28 cellular contexts compared by ENCODE assay signal in genomic region chr2:174052639-174052976, GRCh38.
A peak's percentile ranks its signal among the peaks of the same experiment; 100 is the strongest.
DNase-seq lines count a peak whose midpoint lies in the region; ATAC-seq, FAIRE-seq and TF ChIP-seq lines count a peak whose summit lies in the region.
"Had no signal": no experiment of that assay in that cellular context is flagged by ENCODE, and none has a peak within 500 bp of the region (broad histone marks: within the 10 kb centered on the region; RNA-seq: fewer than 3 reads in every experiment).

No MANE protein-coding gene starts in this region.

- H3K27me3 ChIP-seq in HUES48 (ENCODE audit: control insufficient read depth, insufficient read depth, low read length) (no peaks in the 10 kb centered on the region), HAP-1 (ENCODE audit: low read depth) (no peaks in the 10 kb centered on the region)
- H3K27me3 ChIP-seq: body of pancreas, esophagus muscularis mucosa, MG63, upper lobe of left lung had no signal

- H3K27me3 Mint-ChIP-seq in endothelial cell (ENCODE audit: unreplicated experiment) (peaks cover 5% of the 10 kb centered on the region), nephron (ENCODE audit: low read depth) (peaks cover 7% of the 10 kb centered on the region)

- H3K4me3 ChIP-seq in A549 (peak overlapping the region; percentile 46), HUES48 (ENCODE audit: low read depth, low read length) (no peak overlapping the region), HAP-1 (no peak overlapping the region)
- H3K4me3 ChIP-seq: body of pancreas, lung, MG63, prostate gland, upper lobe of left lung had no signal

- H3K4me1 Mint-ChIP-seq in endothelial cell (ENCODE audit: unreplicated experiment) (peaks cover 36% of the 10 kb centered on the region), nephron (peaks cover 31% of the 10 kb centered on the region)
- H3K4me1 Mint-ChIP-seq: activated naive CD8-positive, alpha-beta T cell treated with anti-CD3 and anti-CD28 coated beads, Interleukin-2, amount 10 ng/mL, durations not matched to agents 7 days and 5 days; T-cell had no signal

- no peak for TF ChIP-seq RAD21 in A549 (conservative IDR thresholded peaks at IDR 0.05 in 1 of 2, IDR thresholded peaks at IDR 0.05 in 1 of 2)

- CTCF ChIA-PET in A549 (lab: Yijun Ruan, JAX) = interaction anchor here (1.0 to 1.9 kb wide), 5 partner anchors 14 to 284 kb away, joined by 3 to 7 read pairs (median 5); no protein-coding TSS in a partner anchor

- FAIRE-seq in A549 (lab: Jason Lieb, UNC) = no peak
- FAIRE-seq: kidney had no signal

- no peak overlapping the region for H3K27ac Mint-ChIP-seq in endothelial cell (ENCODE audit: unreplicated experiment)
- peak overlapping the region; percentile 67 to 95 (median 92) for H3K27ac Mint-ChIP-seq in nephron
- H3K27ac Mint-ChIP-seq: activated CD8-positive, alpha-beta T cell treated with anti-CD3 and anti-CD28 coated beads for 36 hours; activated naive CD8-positive, alpha-beta T cell treated with anti-CD3 and anti-CD28 coated beads, Interleukin-2, amount 10 ng/mL, durations not matched to agents 7 days and 5 days; T-cell had no signal

- H3K4me3 Mint-ChIP-seq in endothelial cell (ENCODE audit: unreplicated experiment) (peak overlapping the region; percentile 80), nephron (peak overlapping the region in 2 of 3 experiments; percentile 49 to 75)
- H3K4me3 Mint-ChIP-seq: activated CD8-positive, alpha-beta T cell treated with anti-CD3 and anti-CD28 coated beads for 36 hours; activated naive CD8-positive, alpha-beta T cell treated with anti-CD3 and anti-CD28 coated beads, Interleukin-2, amount 10 ng/mL, durations not matched to agents 7 days and 5 days; T-cell had no signal

- peak overlapping the region; percentile 89 for H3K4me2 ChIP-seq in A549

- H3K9ac ChIP-seq in HUES48 (ENCODE audit: low read depth, low read length) = no peak overlapping the region

- no peak for DNase-seq in A549 (ENCODE audit: low read depth in 1 of 2, low spot score in 1 of 2)
- DNase-seq in endothelial cell (ENCODE audit: low spot score) = no peak
- DNase-seq in NCI-H128 (lab: John Stamatoyannopoulos, UW; ENCODE audit: unreplicated experiment) = no peak
- DNase-seq in DMS114 treated with DMSO at 0.1 percent for 48 hours (lab: John Stamatoyannopoulos, UW; ENCODE audit: unreplicated experiment) = no peak
- DNase-seq in HAP-1 (ENCODE audit: low spot score in 2 of 2) = no peak
- DNase-seq: activated CD4-positive, CD25-positive, alpha-beta regulatory T cell treated with anti-CD3 and anti-CD28 coated beads, Interleukin-2, amount 50 U/mL, for 72 hours; activated CD8-positive, alpha-beta T cell treated with anti-CD3 and anti-CD28 coated beads for 36 hours; activated effector memory CD4-positive, alpha-beta T cell treated with Interleukin-2 at 50 U/mL for 16 hours; activated naive CD8-positive, alpha-beta T cell treated with anti-CD3 and anti-CD28 coated beads, Interleukin-2, amount 10 ng/mL, durations not matched to agents 7 days and 5 days; activated T-cell treated with anti-CD3 and anti-CD28 coated beads for 4 hours; body of pancreas; DMS79 treated with DMSO at 0.1 percent for 48 hours; effector CD8-positive, alpha-beta T cell; H7; kidney; MG63; NCI-H1436; NCI-H446 treated with DMSO at 0.1 percent for 48 hours; SHP77; stimulated activated CD8-positive, alpha-beta memory T cell treated with anti-CD3 and anti-CD28 coated beads, Interleukin-4, amount 100 ng/mL, for 48 hours; T-cell had no signal

- H3K27ac ChIP-seq in A549 (peak overlapping the region; percentile 85 to 93), HUES48 (ENCODE audit: low read depth, low read length) (peak overlapping the region; percentile 46)
- H3K27ac ChIP-seq: body of pancreas, prostate gland, upper lobe of left lung had no signal

- in situ Hi-C loops in HAP-1 (cut with MboI; ENCODE audit: low sequenced_read_pairs) = no loop called here

- H3K4me1 ChIP-seq in A549 = peaks cover 38% of the 10 kb centered on the region
- H3K4me1 ChIP-seq in HUES48 (ENCODE audit: control insufficient read depth, insufficient read depth, low read length) = peaks cover 35% of the 10 kb centered on the region
- peaks cover 8% of the 10 kb centered on the region for H3K4me1 ChIP-seq in HAP-1
- H3K4me1 ChIP-seq: body of pancreas, prostate gland had no signal

- TF ChIP-seq EP300 in A549 (IDR thresholded peaks at IDR 0.05) = no peak

- H3K36me3 ChIP-seq in HUES48 (ENCODE audit: control insufficient read depth, insufficient read depth, low read length) (no peaks in the 10 kb centered on the region), HAP-1 (replicated peaks) (no peaks in the 10 kb centered on the region)
- H3K36me3 ChIP-seq: esophagus muscularis mucosa, MG63, prostate gland, upper lobe of left lung had no signal

- H3K9me3 Mint-ChIP-seq in endothelial cell (ENCODE audit: unreplicated experiment) (no peaks in the 10 kb centered on the region), nephron (peaks cover 4% of the 10 kb centered on the region)
- H3K9me3 Mint-ChIP-seq: activated CD8-positive, alpha-beta T cell treated with anti-CD3 and anti-CD28 coated beads for 36 hours; activated naive CD8-positive, alpha-beta T cell treated with anti-CD3 and anti-CD28 coated beads, Interleukin-2, amount 10 ng/mL, durations not matched to agents 7 days and 5 days; T-cell had no signal

- POLR2A ChIA-PET in A549 (lab: Yijun Ruan, JAX) = interaction anchor here (0.7 to 1.9 kb wide), 7 partner anchors 14 to 282 kb away, joined by 3 to 12 read pairs (median 6); partner anchors contain the start of genes SP3 and SP9

- no peak for TF ChIP-seq CTCF in A549 (IDR thresholded peaks at IDR 0.05)
- TF ChIP-seq CTCF in endothelial cell (IDR thresholded peaks at IDR 0.05; ENCODE audit: unreplicated experiment) = no peak
- no peak for TF ChIP-seq CTCF in nephron (IDR thresholded peaks at IDR 0.05; ENCODE audit: unreplicated experiment in 3 of 3)

- ATAC-seq in A549 (peak in 1 of 2 experiments; percentile 17; a peak in 3 of 6 replicates), GM18858 (IDR thresholded peaks at IDR 0.05; ENCODE audit: unreplicated experiment) (no peak)
- ATAC-seq: activated CD8-positive, alpha-beta T cell treated with anti-CD3 and anti-CD28 coated beads for 36 hours; body of pancreas; T-cell had no signal

- no peak for TF ChIP-seq POLR2A in A549 (IDR thresholded peaks at IDR 0.05; ENCODE audit: low read length)

- H3K36me3 Mint-ChIP-seq in endothelial cell (ENCODE audit: low read depth, unreplicated experiment) (peaks cover 4% of the 10 kb centered on the region), nephron (ENCODE audit: low read depth) (no peaks in the 10 kb centered on the region)
- H3K36me3 Mint-ChIP-seq: activated naive CD8-positive, alpha-beta T cell treated with anti-CD3 and anti-CD28 coated beads, Interleukin-2, amount 10 ng/mL, durations not matched to agents 7 days and 5 days; T-cell had no signal

- 5% methylated on average over 2 of the region's 2 CpGs for WGBS in A549 (ENCODE audit: missing lambda C conversion rate)

- H3K9me3 ChIP-seq in A549 (no peaks in the 10 kb centered on the region), HUES48 (ENCODE audit: control insufficient read depth, insufficient read depth, low read length) (no peaks in the 10 kb centered on the region), HAP-1 (no peaks in the 10 kb centered on the region)
- H3K9me3 ChIP-seq: body of pancreas, esophagus muscularis mucosa, MG63, prostate gland, upper lobe of left lung had no signal

TF ChIP-seq in A549, 52 proteins besides CTCF, POLR2A, EP300 and RAD21:
- TF ChIP-seq NR3C1 (IDR thresholded peaks at IDR 0.05) (no peak), EHF (CRISPR knock-in tag; IDR thresholded peaks at IDR 0.05) (no peak), ATOH8 (CRISPR knock-in tag; IDR thresholded peaks at IDR 0.05; ENCODE audit: low read depth) (no peak), ZFP36 (IDR thresholded peaks at IDR 0.05; ENCODE audit: borderline replicate concordance, partially characterized antibody) (no peak), MYC (IDR thresholded peaks at IDR 0.05; ENCODE audit: borderline replicate concordance, low read length) (no peak), EHMT2 (IDR thresholded peaks at IDR 0.05; ENCODE audit: low read depth) (no peak), ZSCAN20 (CRISPR knock-in tag; IDR thresholded peaks at IDR 0.05) (no peak), MAX (IDR thresholded peaks at IDR 0.05) (no peak), HOXB13 (CRISPR knock-in tag; IDR thresholded peaks at IDR 0.05; ENCODE audit: low read depth) (no peak), PBX3 (IDR thresholded peaks at IDR 0.05) (no peak), HES2 (IDR thresholded peaks at IDR 0.05) (no peak), JUNB (IDR thresholded peaks at IDR 0.05) (no peak)
